13 cellular contexts compared by ENCODE assay signal in genomic region chr19:45117666-45118065, GRCh38. TPM values are rescaled to one million over a fixed set of nuclear protein-coding genes. Genes with fewer than 3 reads are reported as not detected.
A peak's percentile ranks its signal among the peaks of the same experiment; 100 is the strongest.
DNase-seq lines count a peak whose midpoint lies in the region; ATAC-seq lines count a peak whose summit lies in the region.
"Had no signal": no experiment of that assay in that cellular context is flagged by ENCODE, and none has a peak within 500 bp of the region (broad histone marks: within the 10 kb centered on the region; RNA-seq: fewer than 3 reads in every experiment).

No MANE protein-coding gene starts in this region.

- H3K4me3 ChIP-seq in mucosa of rectum (ENCODE audit: low read length in 2 of 2), result no peak overlapping the region
- H3K4me3 ChIP-seq: prostate gland, upper lobe of left lung had no signal

- H3K27ac Mint-ChIP-seq in T-helper 17 cell, result peak overlapping the region; percentile 89

- H3K4me3 Mint-ChIP-seq in T-helper 17 cell, result peak overlapping the region; percentile 49
- H3K4me3 Mint-ChIP-seq: T-helper 1 cell treated with Interleukin-12 subunit alpha and Interleukin-12 subunit beta and Interleukin-4 antibody, amounts not matched to agents 30 μg/mL and 1 μg/mL, for 36 hours had no signal

- peaks cover 55 to 64% of the 10 kb centered on the region in 2 donors for H3K4me1 ChIP-seq in mucosa of rectum (ENCODE audit: control insufficient read depth in 2 of 2, insufficient read depth in 2 of 2, low read length in 2 of 2)
- H3K4me1 ChIP-seq: prostate gland had no signal

- H3K36me3 ChIP-seq in mucosa of rectum (ENCODE audit: control insufficient read depth in 2 of 2, insufficient read depth in 2 of 2, low read length in 2 of 2), result no peaks in the 10 kb centered on the region
- H3K36me3 ChIP-seq: prostate gland, upper lobe of left lung had no signal

- H3K36me3 Mint-ChIP-seq in T-helper 17 cell (ENCODE audit: low read depth), result no peaks in the 10 kb centered on the region

- H3K9ac ChIP-seq in mucosa of rectum (ENCODE audit: low read depth in 1 of 2, low read length in 2 of 2), result no peak overlapping the region

- no peak for ATAC-seq in T-helper 17 cell
- ATAC-seq in GM18868 (IDR thresholded peaks at IDR 0.05; ENCODE audit: unreplicated experiment), result no peak
- ATAC-seq: left lobe of liver had no signal

- H3K27me3 ChIP-seq in mucosa of rectum (ENCODE audit: control insufficient read depth in 2 of 2, insufficient read depth in 2 of 2, low read length in 2 of 2), result no peaks in the 10 kb centered on the region
- H3K27me3 ChIP-seq: upper lobe of left lung had no signal

- peaks cover 46% of the 10 kb centered on the region for H3K4me1 Mint-ChIP-seq in T-helper 17 cell

- DNase-seq in NCI-H146 (lab: John Stamatoyannopoulos, UW) (peak; percentile 25), NCI-H146 treated with DMSO at 0.1 percent for 48 hours (lab: John Stamatoyannopoulos, UW; ENCODE audit: unreplicated experiment) (no peak), DMS53 (lab: John Stamatoyannopoulos, UW) (peak; percentile 60), T-helper 17 cell (no peak), HPDE6-E6E7 (ENCODE audit: extremely low spot score) (no peak), putamen (ENCODE audit: low spot score) (no peak)
- DNase-seq: foreskin melanocyte had no signal

- H3K27ac ChIP-seq in mucosa of rectum (ENCODE audit: low read depth in 2 of 2, low read length in 2 of 2), result peak overlapping the region; percentile 26 to 54
- H3K27ac ChIP-seq: prostate gland, upper lobe of left lung had no signal

- no peaks in the 10 kb centered on the region for H3K27me3 Mint-ChIP-seq in T-helper 17 cell

- H3K9me3 ChIP-seq in T-helper 17 cell (ENCODE audit: control insufficient read depth, low read length, poor library complexity, severe bottlenecking) (no peaks in the 10 kb centered on the region), mucosa of rectum (ENCODE audit: control insufficient read depth in 2 of 2, low read length in 2 of 2) (no peaks in the 10 kb centered on the region)
- H3K9me3 ChIP-seq: prostate gland, upper lobe of left lung had no signal

RNA-seq across cellular contexts. Expression of gene PPP1R37, which starts 24.7 kb away (rescaled TPM):
- total RNA-seq in T-helper 17 cell, result 10 to 100 TPM; 15.2 to 20.9 TPM

RNA-seq across cellular contexts. Expression of gene GEMIN7, which starts 38.6 kb away (rescaled TPM):
- 1 to 10 TPM; 8.8 TPM for total RNA-seq in T-helper 17 cell

RNA-seq across cellular contexts. Expression of gene ZNF296, which starts 41.4 kb away (rescaled TPM):
- 1 to 10 TPM; 3.4 to 3.5 TPM for total RNA-seq in T-helper 17 cell

RNA-seq across cellular contexts. Expression of gene NKPD1, which starts 43.1 kb away (rescaled TPM):
- under 1 TPM; 0.57 to 0.97 TPM for total RNA-seq in T-helper 17 cell
- total RNA-seq: left lobe of liver had no signal

Comparison
In these comparisons a context has a peak if more than half of its experiments do, and no peak if none do; other contexts are left out.
1. DNase-seq: peak in NCI-H146 (single experiment) and DMS53 (single experiment); none in NCI-H146 treated with DMSO at 0.1 percent for 48 hours (single experiment), T-helper 17 cell (0 of 3), HPDE6-E6E7 (single experiment) and putamen (single experiment).